Comparison of ENCODE assay signal across 1 cellular context in genomic region chr7:43872401-43873165, GRCh38.
TF ChIP-seq lines count a peak whose summit lies in the region.

No MANE protein-coding gene starts in this region.

TF ChIP-seq in GM23338, 12 proteins besides CTCF, POLR2A, EP300 and RAD21 (continued from another document):
- no peak for TF ChIP-seq ZNF462 (CRISPR knock-in tag; IDR thresholded peaks at IDR 0.05)
- no peak for TF ChIP-seq EZH2 (IDR thresholded peaks at IDR 0.05; ENCODE audit: low read depth, unreplicated experiment)
